In genomic region chr14:91573894-91574837, GRCh38 we compare ENCODE assay signal across 8 cellular contexts.
A peak's percentile ranks its signal among the peaks of the same experiment; 100 is the strongest.
DNase-seq lines count a peak whose midpoint lies in the region; ATAC-seq and TF ChIP-seq lines count a peak whose summit lies in the region.

No MANE protein-coding gene starts in this region.

- peaks cover 4% of the 10 kb centered on the region for H3K9me3 Mint-ChIP-seq in activated CD4-positive, alpha-beta T cell treated with anti-CD3 and anti-CD28 coated beads, Interleukin-2, amount 10 ng/mL, durations not matched to agents 24 days and 14 days
- H3K9me3 Mint-ChIP-seq in chondrocyte (ENCODE audit: low read depth) = no peaks in the 10 kb centered on the region

- intact Hi-C loops in activated CD4-positive, alpha-beta T cell treated with anti-CD3 and anti-CD28 coated beads, Interleukin-2, amount 10 ng/mL, durations not matched to agents 24 days and 14 days (cut with micrococcal nuclease) = loop anchor here (2.0 to 10.0 kb wide), 2 partner anchors 63 to 229 kb away; partner anchors contain the start of gene PPP4R3A

- WGBS in liver = 2% methylated on average over 59 of the region's 59 CpGs

- H3K36me3 ChIP-seq in liver (ENCODE audit: control insufficient read depth in 4 of 4, insufficient read depth in 3 of 4, low read depth in 1 of 4, low read length in 3 of 4) = no peaks in the 10 kb centered on the region

- H3K27me3 Mint-ChIP-seq in activated CD4-positive, alpha-beta T cell treated with anti-CD3 and anti-CD28 coated beads, Interleukin-2, amount 10 ng/mL, durations not matched to agents 24 days and 14 days = peaks cover 28% of the 10 kb centered on the region
- H3K27me3 Mint-ChIP-seq in chondrocyte (ENCODE audit: low read depth) = peaks cover 19% of the 10 kb centered on the region

- H3K4me1 ChIP-seq in liver (ENCODE audit: control insufficient read depth in 4 of 4, insufficient read depth in 4 of 4, low read length in 3 of 4) = peaks cover 0 to 12% (median 5%) of the 10 kb centered on the region in 4 donors

- H3K9ac ChIP-seq in liver (ENCODE audit: low read depth in 1 of 2, low read length in 2 of 2) = no peak overlapping the region

- TF ChIP-seq RAD21 in liver (IDR thresholded peaks at IDR 0.05) = no peak

- no peak overlapping the region for H3K27ac ChIP-seq in liver (ENCODE audit: low read depth in 1 of 2, low read length in 2 of 2)

- H3K36me3 Mint-ChIP-seq in activated CD4-positive, alpha-beta T cell treated with anti-CD3 and anti-CD28 coated beads, Interleukin-2, amount 10 ng/mL, durations not matched to agents 24 days and 14 days (ENCODE audit: low read depth) = no peaks in the 10 kb centered on the region
- no peaks in the 10 kb centered on the region for H3K36me3 Mint-ChIP-seq in chondrocyte (ENCODE audit: low read depth)

- no peak for ATAC-seq in HG03135 (IDR thresholded peaks at IDR 0.05; ENCODE audit: unreplicated experiment)

- peak overlapping the region; percentile 59 to 75 (median 63) for H3K4me3 ChIP-seq in liver (ENCODE audit: low read depth in 1 of 3, low read length in 3 of 3)

- no peaks in the 10 kb centered on the region for H3K27me3 ChIP-seq in liver (ENCODE audit: control insufficient read depth in 4 of 4, insufficient read depth in 4 of 4, low read length in 3 of 4)

- peak overlapping the region; percentile 86 for H3K4me3 Mint-ChIP-seq in activated CD4-positive, alpha-beta T cell treated with anti-CD3 and anti-CD28 coated beads, Interleukin-2, amount 10 ng/mL, durations not matched to agents 24 days and 14 days
- peak overlapping the region; percentile 80 for H3K4me3 Mint-ChIP-seq in chondrocyte (ENCODE audit: unreplicated experiment)

- peak overlapping the region; percentile 70 for H3K27ac Mint-ChIP-seq in activated CD4-positive, alpha-beta T cell treated with anti-CD3 and anti-CD28 coated beads, Interleukin-2, amount 10 ng/mL, durations not matched to agents 24 days and 14 days
- H3K27ac Mint-ChIP-seq in chondrocyte (ENCODE audit: unreplicated experiment) = no peak overlapping the region

- no peaks in the 10 kb centered on the region for H3K9me3 ChIP-seq in liver (ENCODE audit: control insufficient read depth in 4 of 4, low read length in 3 of 4)

- peak; percentile 29 for TF ChIP-seq CTCF in chondrocyte (IDR thresholded peaks at IDR 0.05)
- peak; percentile 8 for TF ChIP-seq CTCF in liver (IDR thresholded peaks at IDR 0.05; ENCODE audit: low read depth, low read length, missing input control)

- H3K4me1 Mint-ChIP-seq in activated CD4-positive, alpha-beta T cell treated with anti-CD3 and anti-CD28 coated beads, Interleukin-2, amount 10 ng/mL, durations not matched to agents 24 days and 14 days = peaks cover 15% of the 10 kb centered on the region
- peaks cover 7% of the 10 kb centered on the region for H3K4me1 Mint-ChIP-seq in chondrocyte (ENCODE audit: low read depth)

- DNase-seq in NCI-H2081 (lab: John Stamatoyannopoulos, UW) = peak; percentile 75 to 83
- DNase-seq in NCI-H2081 treated with DMSO at 0.1 percent for 48 hours (lab: John Stamatoyannopoulos, UW) = no peak
- peak; percentile 78 for DNase-seq in NCI-H1694 (lab: John Stamatoyannopoulos, UW)
- DNase-seq in activated CD4-positive, alpha-beta T cell treated with anti-CD3 and anti-CD28 coated beads, Interleukin-2, amount 10 ng/mL, durations not matched to agents 24 days and 14 days = peak; percentile 82
- DNase-seq in chondrocyte (ENCODE audit: low spot score) = no peak
- peak; percentile 76 to 79 for DNase-seq in stimulated activated CD4-positive, alpha-beta T cell treated with anti-CD3 and anti-CD28 coated beads, Interleukin-2, amount 100 ng/mL, for 48 hours

TF ChIP-seq in liver, 16 proteins besides CTCF, POLR2A, EP300 and RAD21:
- TF ChIP-seq ZBTB33 (IDR thresholded peaks at IDR 0.05) (no peak), HNF4A (conservative IDR thresholded peaks at IDR 0.05) (peak in 1 of 2 donors; percentile 9), YY1 (IDR thresholded peaks at IDR 0.05) (no peak), JUND (IDR thresholded peaks at IDR 0.05) (no peak), ATF3 (IDR thresholded peaks at IDR 0.05) (no peak), HNF4G (IDR thresholded peaks at IDR 0.05) (no peak), FOXA1 (IDR thresholded peaks at IDR 0.05) (no peak), SP1 (IDR thresholded peaks at IDR 0.05) (no peak)

Comparison
In these comparisons a context has a peak if more than half of its experiments do, and no peak if none do; other contexts are left out.
1. DNase-seq: peak in NCI-H2081 (2 of 2), NCI-H1694 (single experiment), activated CD4-positive, alpha-beta T cell treated with anti-CD3 and anti-CD28 coated beads, Interleukin-2, amount 10 ng/mL, durations not matched to agents 24 days and 14 days (single experiment) and stimulated activated CD4-positive, alpha-beta T cell treated with anti-CD3 and anti-CD28 coated beads, Interleukin-2, amount 100 ng/mL, for 48 hours (2 of 2); none in NCI-H2081 treated with DMSO at 0.1 percent for 48 hours (single experiment) and chondrocyte (single experiment).